Comparison of ENCODE assay signal across 1 cellular context in genomic region chr11:70270104-70270876, GRCh38.
A peak's percentile ranks its signal among the peaks of the same experiment; 100 is the strongest.
TF ChIP-seq lines count a peak whose summit lies in the region.

Gene PPFIA1, plus strand, starts transcription at chr11:70270690. Its CDS starts 1,483 bp downstream, at chr11:70272173.

TF ChIP-seq in HepG2, 621 proteins besides CTCF, POLR2A, EP300 and RAD21 (continued from another document and continues in another):
- TF ChIP-seq, protein P1, sequence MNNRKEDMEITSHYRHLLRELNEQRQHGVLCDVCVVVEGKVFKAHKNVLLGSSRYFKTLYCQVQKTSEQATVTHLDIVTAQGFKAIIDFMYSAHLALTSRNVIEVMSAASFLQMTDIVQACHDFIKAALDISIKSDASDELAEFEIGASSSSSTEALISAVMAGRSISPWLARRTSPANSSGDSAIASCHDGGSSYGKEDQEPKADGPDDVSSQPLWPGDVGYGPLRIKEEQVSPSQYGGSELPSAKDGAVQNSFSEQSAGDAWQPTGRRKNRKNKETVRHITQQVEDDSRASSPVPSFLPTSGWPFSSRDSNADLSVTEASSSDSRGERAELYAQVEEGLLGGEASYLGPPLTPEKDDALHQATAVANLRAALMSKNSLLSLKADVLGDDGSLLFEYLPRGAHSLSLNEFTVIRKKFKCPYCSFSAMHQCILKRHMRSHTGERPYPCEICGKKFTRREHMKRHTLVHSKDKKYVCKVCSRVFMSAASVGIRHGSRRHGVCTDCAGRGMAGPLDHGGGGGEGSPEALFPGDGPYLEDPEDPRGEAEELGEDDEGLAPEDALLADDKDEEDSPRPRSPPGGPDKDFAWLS (CRISPR knock-in tag; IDR thresholded peaks at IDR 0.05; ENCODE audit: borderline replicate concordance) = 0 out of 2 replicates have a peak, but pooled peaks have one; percentile 37
- peak; percentile 51 for TF ChIP-seq POLR2AphosphoS5 (IDR thresholded peaks at IDR 0.05; ENCODE audit: low read depth, low read length)
- TF ChIP-seq ZNF33A (CRISPR knock-in tag; IDR thresholded peaks at IDR 0.05; ENCODE audit: borderline replicate concordance) = no peak
- TF ChIP-seq TBP (CRISPR knock-in tag; IDR thresholded peaks at IDR 0.05) = no peak
- peak; percentile 48 for TF ChIP-seq ZNF407 (CRISPR knock-in tag; IDR thresholded peaks at IDR 0.05; ENCODE audit: not compliant biosample characterization)
- peak; percentile 50; the same call in 1 of the 2 replicates for TF ChIP-seq ZNF710 (CRISPR knock-in tag; IDR thresholded peaks at IDR 0.05; ENCODE audit: borderline replicate concordance)
- no peak for TF ChIP-seq SSRP1 (CRISPR knock-in tag; IDR thresholded peaks at IDR 0.05)
- TF ChIP-seq FOSL1 (CRISPR knock-in tag; IDR thresholded peaks at IDR 0.05; ENCODE audit: borderline replicate concordance) = no peak
- TF ChIP-seq ZNF383 (CRISPR knock-in tag; IDR thresholded peaks at IDR 0.05; ENCODE audit: borderline replicate concordance) = no peak
- TF ChIP-seq ZKSCAN1 (IDR thresholded peaks at IDR 0.05; ENCODE audit: low read length) = no peak
- TF ChIP-seq AHR (CRISPR knock-in tag; IDR thresholded peaks at IDR 0.05) = no peak
- peak; percentile 72 for TF ChIP-seq GABPB1 (CRISPR knock-in tag; IDR thresholded peaks at IDR 0.05)
- TF ChIP-seq HNF4G (IDR thresholded peaks at IDR 0.05; ENCODE audit: borderline replicate concordance, low read depth, low read length) = no peak
- no peak for TF ChIP-seq HNF4G (CRISPR knock-in tag; IDR thresholded peaks at IDR 0.05; ENCODE audit: borderline replicate concordance, low read depth)
- TF ChIP-seq MBNL3 (CRISPR knock-in tag; conservative IDR thresholded peaks at IDR 0.05) = no peak
- no peak for TF ChIP-seq SNRNP70 (IDR thresholded peaks at IDR 0.05; ENCODE audit: low read depth, low read length)
- TF ChIP-seq, protein P2, sequence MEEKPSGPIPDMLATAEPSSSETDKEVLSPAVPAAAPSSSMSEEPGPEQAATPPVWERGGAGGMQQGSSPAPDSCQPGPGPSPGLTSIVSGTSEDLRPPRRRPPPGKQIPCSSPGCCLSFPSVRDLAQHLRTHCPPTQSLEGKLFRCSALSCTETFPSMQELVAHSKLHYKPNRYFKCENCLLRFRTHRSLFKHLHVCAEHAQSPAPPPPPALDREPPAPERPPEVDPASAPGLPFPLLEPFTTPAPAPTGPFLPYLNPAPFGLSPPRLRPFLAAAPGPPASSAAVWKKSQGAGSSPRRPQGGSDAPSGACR (CRISPR knock-in tag; IDR thresholded peaks at IDR 0.05) = no peak
- TF ChIP-seq SP1 (IDR thresholded peaks at IDR 0.05) = no peak
- peak; percentile 91 for TF ChIP-seq SP1 (CRISPR knock-in tag; IDR thresholded peaks at IDR 0.05)
- TF ChIP-seq, protein P3, sequence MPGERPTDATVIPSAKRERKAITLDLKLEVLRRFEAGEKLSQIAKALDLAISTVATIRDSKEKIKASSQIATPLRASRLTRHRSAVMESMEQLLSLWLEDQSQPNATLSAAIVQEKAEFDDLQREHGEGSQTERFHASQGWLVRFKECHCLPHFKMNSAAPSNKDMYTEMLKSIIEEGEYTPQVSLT (CRISPR knock-in tag; IDR thresholded peaks at IDR 0.05; ENCODE audit: borderline replicate concordance, low read depth) = no peak; the same call in 1 of the 2 replicates
- TF ChIP-seq KDM4B (CRISPR knock-in tag; IDR thresholded peaks at IDR 0.05) = no peak
- TF ChIP-seq YEATS2 (CRISPR knock-in tag; IDR thresholded peaks at IDR 0.05; ENCODE audit: borderline replicate concordance) = no peak
- TF ChIP-seq PTBP1 (IDR thresholded peaks at IDR 0.05; ENCODE audit: low read depth, low read length, poor library complexity, severe bottlenecking) = no peak
- TF ChIP-seq KLF12 (CRISPR knock-in tag; IDR thresholded peaks at IDR 0.05; ENCODE audit: borderline replicate concordance) = peak; percentile 59; the same call in 1 of the 2 replicates
- peak in 1 of 2 experiments; percentile 28; a peak in 1 of 4 replicates for TF ChIP-seq KLF16 (CRISPR knock-in tag; IDR thresholded peaks at IDR 0.05)
- TF ChIP-seq SRSF1 (optimal IDR thresholded peaks at IDR 0.05; ENCODE audit: low read depth, low read length) = no peak
- no peak for TF ChIP-seq HOXA5 (CRISPR knock-in tag; IDR thresholded peaks at IDR 0.05)
- TF ChIP-seq SALL1 (CRISPR knock-in tag; IDR thresholded peaks at IDR 0.05) = peak; percentile 67; the same call in 1 of the 2 replicates
- no peak for TF ChIP-seq ZNF672 (CRISPR knock-in tag; IDR thresholded peaks at IDR 0.05)
- no peak for TF ChIP-seq ZNF552 (CRISPR knock-in tag; IDR thresholded peaks at IDR 0.05; ENCODE audit: borderline replicate concordance)
- TF ChIP-seq, protein P4, sequence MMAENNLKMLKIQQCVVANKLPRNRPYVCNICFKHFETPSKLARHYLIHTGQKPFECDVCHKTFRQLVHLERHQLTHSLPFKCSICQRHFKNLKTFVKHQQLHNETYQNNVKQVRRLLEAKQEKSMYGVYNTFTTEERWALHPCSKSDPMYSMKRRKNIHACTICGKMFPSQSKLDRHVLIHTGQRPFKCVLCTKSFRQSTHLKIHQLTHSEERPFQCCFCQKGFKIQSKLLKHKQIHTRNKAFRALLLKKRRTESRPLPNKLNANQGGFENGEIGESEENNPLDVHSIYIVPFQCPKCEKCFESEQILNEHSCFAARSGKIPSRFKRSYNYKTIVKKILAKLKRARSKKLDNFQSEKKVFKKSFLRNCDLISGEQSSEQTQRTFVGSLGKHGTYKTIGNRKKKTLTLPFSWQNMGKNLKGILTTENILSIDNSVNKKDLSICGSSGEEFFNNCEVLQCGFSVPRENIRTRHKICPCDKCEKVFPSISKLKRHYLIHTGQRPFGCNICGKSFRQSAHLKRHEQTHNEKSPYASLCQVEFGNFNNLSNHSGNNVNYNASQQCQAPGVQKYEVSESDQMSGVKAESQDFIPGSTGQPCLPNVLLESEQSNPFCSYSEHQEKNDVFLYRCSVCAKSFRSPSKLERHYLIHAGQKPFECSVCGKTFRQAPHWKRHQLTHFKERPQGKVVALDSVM (CRISPR knock-in tag; IDR thresholded peaks at IDR 0.05) = no peak
- 0 out of 2 replicates have a peak, but pooled peaks have one; percentile 38 for TF ChIP-seq ZNF331 (CRISPR knock-in tag; IDR thresholded peaks at IDR 0.05)
- TF ChIP-seq NFIB (CRISPR knock-in tag; IDR thresholded peaks at IDR 0.05; ENCODE audit: borderline replicate concordance) = no peak
- TF ChIP-seq CBX5 (CRISPR knock-in tag; IDR thresholded peaks at IDR 0.05; ENCODE audit: borderline replicate concordance) = no peak
- TF ChIP-seq ZNF660 (CRISPR knock-in tag; IDR thresholded peaks at IDR 0.05; ENCODE audit: borderline replicate concordance, low read depth) = no peak
- TF ChIP-seq, protein P5, sequence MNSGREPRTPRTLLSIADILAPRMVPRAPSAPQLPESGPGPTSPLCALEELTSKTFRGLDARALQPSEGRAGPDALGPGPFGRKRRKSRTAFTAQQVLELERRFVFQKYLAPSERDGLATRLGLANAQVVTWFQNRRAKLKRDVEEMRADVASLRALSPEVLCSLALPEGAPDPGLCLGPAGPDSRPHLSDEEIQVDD (CRISPR knock-in tag; IDR thresholded peaks at IDR 0.05; ENCODE audit: borderline replicate concordance) = no peak
- no peak for TF ChIP-seq MTF2 (CRISPR knock-in tag; IDR thresholded peaks at IDR 0.05; ENCODE audit: borderline replicate concordance)
- TF ChIP-seq KAT8 (CRISPR knock-in tag; IDR thresholded peaks at IDR 0.05) = no peak
- 0 out of 2 replicates have a peak, but pooled peaks have one; percentile 25 for TF ChIP-seq GATAD2A (CRISPR knock-in tag; IDR thresholded peaks at IDR 0.05)
- peak; percentile 8; the same call in 1 of the 2 replicates for TF ChIP-seq ZNF362 (CRISPR knock-in tag; IDR thresholded peaks at IDR 0.05; ENCODE audit: borderline replicate concordance)
- TF ChIP-seq ZNF343 (CRISPR knock-in tag; IDR thresholded peaks at IDR 0.05) = 0 out of 2 replicates have a peak, but pooled peaks have one; percentile 7
- TF ChIP-seq ZNF468 (CRISPR knock-in tag; IDR thresholded peaks at IDR 0.05) = no peak
- peak; percentile 26; the same call in 1 of the 2 replicates for TF ChIP-seq ZNF777 (CRISPR knock-in tag; IDR thresholded peaks at IDR 0.05)
- no peak for TF ChIP-seq FIP1L1 (IDR thresholded peaks at IDR 0.05; ENCODE audit: borderline replicate concordance, insufficient read depth, low read depth, low read length)
- TF ChIP-seq HNRNPUL1 (IDR thresholded peaks at IDR 0.05; ENCODE audit: low read depth, low read length) = no peak
- TF ChIP-seq FOXO1 (CRISPR knock-in tag; IDR thresholded peaks at IDR 0.05) = no peak
- no peak for TF ChIP-seq ZNF615 (CRISPR knock-in tag; IDR thresholded peaks at IDR 0.05; ENCODE audit: borderline replicate concordance)
- no peak for TF ChIP-seq MTERF4 (CRISPR knock-in tag; IDR thresholded peaks at IDR 0.05)
- TF ChIP-seq MBD4 (IDR thresholded peaks at IDR 0.05; ENCODE audit: borderline replicate concordance, low read length) = no peak
- TF ChIP-seq NFE2 (CRISPR knock-in tag; IDR thresholded peaks at IDR 0.05) = no peak
- TF ChIP-seq NR2F6 (IDR thresholded peaks at IDR 0.05) = no peak
- peak; percentile 24; the same call in 1 of the 2 replicates for TF ChIP-seq NR2F6 (CRISPR knock-in tag; IDR thresholded peaks at IDR 0.05)
- no peak for TF ChIP-seq ELF3 (CRISPR knock-in tag; IDR thresholded peaks at IDR 0.05)
- TF ChIP-seq SIX4 (CRISPR knock-in tag; IDR thresholded peaks at IDR 0.05) = no peak
